22 cellular contexts compared by ENCODE assay signal in genomic region chr5:58009754-58010153, GRCh38.
"Had no signal": no experiment of that assay in that cellular context is flagged by ENCODE, and none has a peak within 500 bp of the region (broad histone marks: within the 10 kb centered on the region; RNA-seq: fewer than 3 reads in every experiment).

No MANE protein-coding gene starts in this region.

- H3K9me3 ChIP-seq: SJSA1, SK-N-SH had no signal

- H3K9me3 Mint-ChIP-seq: T-cell had no signal

- ATAC-seq: HepG2, T-cell had no signal

- H3K4me3 ChIP-seq: SJSA1 had no signal

- H3K27ac ChIP-seq: KMS-11, SJSA1 had no signal

- H3K27me3 ChIP-seq: SJSA1 had no signal

- H3K36me3 Mint-ChIP-seq: T-cell had no signal

- H3K4me2 ChIP-seq: KMS-11, SK-N-SH had no signal

- H3K27me3 Mint-ChIP-seq: T-cell had no signal

- H3K9me2 ChIP-seq: SK-N-SH had no signal

- H3K36me3 ChIP-seq: SJSA1 had no signal

- H3K4me1 Mint-ChIP-seq: T-cell had no signal

- DNase-seq: IMR-90, Kasumi-1, MV-4-11, NCI-H1048, NCI-H1105, NCI-H1436, NCI-H187, NCI-H2029, NCI-H2081 treated with DMSO at 0.1 percent for 48 hours, NCI-H2227 treated with DMSO at 0.1 percent for 48 hours, NCI-H524, NCI-H526 treated with DMSO at 0.1 percent for 48 hours, NCI-H774, Right ventricle myocardium superior, RPMI8226, SIG-M5, SK-N-SH, SW 1271, T-cell had no signal

- H3K4me3 Mint-ChIP-seq: T-cell had no signal

- H3K27ac Mint-ChIP-seq: T-cell had no signal
